Comparison of ENCODE assay signal across 8 cellular contexts in the genomic region with DNA sequence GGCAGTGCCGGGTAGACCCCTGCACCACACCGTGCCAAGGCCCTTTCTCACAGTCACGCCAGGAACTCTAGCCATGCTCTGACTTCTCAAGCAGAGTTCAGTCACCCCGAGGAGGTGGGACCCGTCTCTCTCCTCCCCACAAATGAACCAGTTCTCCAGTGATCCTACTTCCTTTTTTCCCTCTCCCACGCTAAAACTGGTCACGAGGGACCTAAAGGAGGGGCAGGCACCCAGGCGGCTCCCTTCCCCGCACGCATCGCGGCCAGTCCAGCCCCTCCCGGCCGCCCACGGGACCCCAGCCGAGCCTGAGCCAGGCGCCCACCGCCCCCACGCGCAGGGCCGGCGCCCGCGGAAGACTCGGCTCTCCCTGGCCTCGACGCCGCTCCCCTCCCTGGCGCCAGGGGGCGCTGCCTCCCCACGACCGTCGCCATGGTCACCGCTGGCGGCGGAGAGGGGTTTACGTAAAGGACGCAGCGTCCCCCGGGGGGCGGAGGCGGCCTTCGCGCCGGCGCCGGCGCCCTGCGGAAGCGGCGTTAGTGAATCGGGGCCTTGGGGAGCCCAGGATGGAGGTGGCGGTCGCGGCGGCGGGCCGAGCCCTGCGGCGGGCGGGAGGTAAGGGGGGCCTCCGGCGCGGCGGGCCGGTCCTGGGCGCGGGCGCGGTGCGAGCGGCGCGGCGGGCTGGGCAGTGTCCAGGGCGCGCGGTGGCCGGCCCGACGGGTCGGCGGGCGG. TPM values are rescaled to one million over a fixed set of nuclear protein-coding genes. Genes with fewer than 3 reads are reported as not detected.
DNase-seq lines count a peak whose midpoint lies in the region; TF ChIP-seq lines count a peak whose summit lies in the region.

A gene with protein sequence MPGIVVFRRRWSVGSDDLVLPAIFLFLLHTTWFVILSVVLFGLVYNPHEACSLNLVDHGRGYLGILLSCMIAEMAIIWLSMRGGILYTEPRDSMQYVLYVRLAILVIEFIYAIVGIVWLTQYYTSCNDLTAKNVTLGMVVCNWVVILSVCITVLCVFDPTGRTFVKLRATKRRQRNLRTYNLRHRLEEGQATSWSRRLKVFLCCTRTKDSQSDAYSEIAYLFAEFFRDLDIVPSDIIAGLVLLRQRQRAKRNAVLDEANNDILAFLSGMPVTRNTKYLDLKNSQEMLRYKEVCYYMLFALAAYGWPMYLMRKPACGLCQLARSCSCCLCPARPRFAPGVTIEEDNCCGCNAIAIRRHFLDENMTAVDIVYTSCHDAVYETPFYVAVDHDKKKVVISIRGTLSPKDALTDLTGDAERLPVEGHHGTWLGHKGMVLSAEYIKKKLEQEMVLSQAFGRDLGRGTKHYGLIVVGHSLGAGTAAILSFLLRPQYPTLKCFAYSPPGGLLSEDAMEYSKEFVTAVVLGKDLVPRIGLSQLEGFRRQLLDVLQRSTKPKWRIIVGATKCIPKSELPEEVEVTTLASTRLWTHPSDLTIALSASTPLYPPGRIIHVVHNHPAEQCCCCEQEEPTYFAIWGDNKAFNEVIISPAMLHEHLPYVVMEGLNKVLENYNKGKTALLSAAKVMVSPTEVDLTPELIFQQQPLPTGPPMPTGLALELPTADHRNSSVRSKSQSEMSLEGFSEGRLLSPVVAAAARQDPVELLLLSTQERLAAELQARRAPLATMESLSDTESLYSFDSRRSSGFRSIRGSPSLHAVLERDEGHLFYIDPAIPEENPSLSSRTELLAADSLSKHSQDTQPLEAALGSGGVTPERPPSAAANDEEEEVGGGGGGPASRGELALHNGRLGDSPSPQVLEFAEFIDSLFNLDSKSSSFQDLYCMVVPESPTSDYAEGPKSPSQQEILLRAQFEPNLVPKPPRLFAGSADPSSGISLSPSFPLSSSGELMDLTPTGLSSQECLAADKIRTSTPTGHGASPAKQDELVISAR (plus strand): TSS at position 499 of the 729 bp plus-strand sequence. CDS start 39,765 bp downstream, outside the sequence.

- DNase-seq in COR-L47 (lab: John Stamatoyannopoulos, UW): peak; percentile 69
- peak; percentile 78 for DNase-seq in NCI-H748 (lab: John Stamatoyannopoulos, UW; ENCODE audit: unreplicated experiment)
- DNase-seq in activated CD8-positive, alpha-beta memory T cell treated with anti-CD3 and anti-CD28 coated beads, Interleukin-2, amount 50 U/mL, for 4 hours: peak; percentile 79
- DNase-seq in epithelial cell of esophagus (ENCODE audit: low read depth): peak; percentile 33
- DNase-seq in mucosa of gallbladder (ENCODE audit: low spot score): peak; percentile 53
- peak; percentile 66 to 68 for DNase-seq in stimulated activated CD8-positive, alpha-beta memory T cell treated with anti-CD3 and anti-CD28 coated beads, Interleukin-4, amount 100 ng/mL, for 1 hour (ENCODE audit: low read depth in 2 of 2, low spot score in 1 of 2)
- no peak for DNase-seq in NK-92 (lab: John Stamatoyannopoulos, UW; ENCODE audit: unreplicated experiment)

- peaks cover 3% of the 10 kb centered on the region; the same call in 1 of the 2 replicates for H3K4me1 ChIP-seq in HEK293 (ENCODE audit: control insufficient read depth, insufficient read depth, low read length)

- no peaks in the 10 kb centered on the region for H3K36me3 ChIP-seq in HEK293 (ENCODE audit: control insufficient read depth in 2 of 2, insufficient read depth in 1 of 2, low read length in 2 of 2)

- H3K9me3 ChIP-seq in HEK293 (ENCODE audit: control insufficient read depth, insufficient read depth, low read depth, low read length): no peaks in the 10 kb centered on the region

- peak within 1 kb of the TSS; percentile 49 for H3K4me3 ChIP-seq in HEK293 (ENCODE audit: low read depth, low read length)
- no peak within 1 kb of the TSS for H3K4me3 ChIP-seq in epithelial cell of esophagus (ENCODE audit: low read length)

- CTCF ChIA-PET in HEK293 (lab: Yijun Ruan, JAX): interaction anchor here (0.6 to 2.4 kb wide), 5 partner anchors 11 to 423 kb away, joined by 3 to 19 read pairs (median 5); no protein-coding TSS in a partner anchor

- TF ChIP-seq CTCF in HEK293 (tag by site-specific recombination; IDR thresholded peaks at IDR 0.05) (peak; percentile 63; the same call in 1 of the 2 replicates), epithelial cell of esophagus (IDR thresholded peaks at IDR 0.05; ENCODE audit: insufficient read depth, low read depth, low read length, missing control alignments) (peak; percentile 60)

- POLR2A ChIA-PET in HEK293 (lab: Yijun Ruan, JAX): no interaction called here

- H3K27ac ChIP-seq in HEK293 (ENCODE audit: extremely low read depth, low read depth, low read length): no peak within 1 kb of the TSS; the same call in 1 of the 2 replicates

TF ChIP-seq in HEK293, 187 proteins besides CTCF, POLR2A, EP300 and RAD21 (continues in another document):
- TF ChIP-seq ZNF112 (tag by site-specific recombination; IDR thresholded peaks at IDR 0.05) (no peak), ZNF423 (tag by site-specific recombination; IDR thresholded peaks at IDR 0.05) (no peak), ZSCAN30 (tag by site-specific recombination; IDR thresholded peaks at IDR 0.05) (peak; percentile 38; the same call in 1 of the 2 replicates), ZNF223 (tag by site-specific recombination; IDR thresholded peaks at IDR 0.05) (no peak), KLF7 (tag by site-specific recombination; IDR thresholded peaks at IDR 0.05; ENCODE audit: borderline replicate concordance) (no peak), ZNF529 (tag by site-specific recombination; IDR thresholded peaks at IDR 0.05; ENCODE audit: insufficient replicate concordance) (no peak), ZNF366 (tag by site-specific recombination; conservative IDR thresholded peaks at IDR 0.05) (no peak), ZNF510 (tag by site-specific recombination; IDR thresholded peaks at IDR 0.05; ENCODE audit: insufficient replicate concordance) (no peak), ZNF473 (tag by site-specific recombination; IDR thresholded peaks at IDR 0.05) (no peak), ZNF174 (tag by site-specific recombination; IDR thresholded peaks at IDR 0.05) (no peak), ZNF24 (tag by site-specific recombination; IDR thresholded peaks at IDR 0.05) (no peak), GLIS2 (tag by site-specific recombination; IDR thresholded peaks at IDR 0.05) (peak; percentile 28; the same call in 1 of the 2 replicates), ZFHX2 (tag by site-specific recombination; conservative IDR thresholded peaks at IDR 0.05) (peak; percentile 95), ZNF585B (tag by site-specific recombination; IDR thresholded peaks at IDR 0.05) (no peak), ZBTB20 (tag by site-specific recombination; IDR thresholded peaks at IDR 0.05) (no peak), REPIN1 (tag by site-specific recombination; IDR thresholded peaks at IDR 0.05; ENCODE audit: low read depth) (no peak), ZSCAN23 (tag by site-specific recombination; IDR thresholded peaks at IDR 0.05) (no peak), TCF7L2 (IDR thresholded peaks at IDR 0.05; ENCODE audit: borderline replicate concordance, low read depth, low read length) (no peak), ZNF785 (tag by site-specific recombination; IDR thresholded peaks at IDR 0.05) (0 out of 2 replicates have a peak, but pooled peaks have one; percentile 54), GFI1B (tag by site-specific recombination; IDR thresholded peaks at IDR 0.05) (no peak)
- TF ChIP-seq, protein P1, sequence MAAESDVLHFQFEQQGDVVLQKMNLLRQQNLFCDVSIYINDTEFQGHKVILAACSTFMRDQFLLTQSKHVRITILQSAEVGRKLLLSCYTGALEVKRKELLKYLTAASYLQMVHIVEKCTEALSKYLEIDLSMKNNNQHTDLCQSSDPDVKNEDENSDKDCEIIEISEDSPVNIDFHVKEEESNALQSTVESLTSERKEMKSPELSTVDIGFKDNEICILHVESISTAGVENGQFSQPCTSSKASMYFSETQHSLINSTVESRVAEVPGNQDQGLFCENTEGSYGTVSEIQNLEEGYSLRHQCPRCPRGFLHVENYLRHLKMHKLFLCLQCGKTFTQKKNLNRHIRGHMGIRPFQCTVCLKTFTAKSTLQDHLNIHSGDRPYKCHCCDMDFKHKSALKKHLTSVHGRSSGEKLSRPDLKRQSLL (tag by site-specific recombination; IDR thresholded peaks at IDR 0.05): no peak
- TF ChIP-seq, protein P2, sequence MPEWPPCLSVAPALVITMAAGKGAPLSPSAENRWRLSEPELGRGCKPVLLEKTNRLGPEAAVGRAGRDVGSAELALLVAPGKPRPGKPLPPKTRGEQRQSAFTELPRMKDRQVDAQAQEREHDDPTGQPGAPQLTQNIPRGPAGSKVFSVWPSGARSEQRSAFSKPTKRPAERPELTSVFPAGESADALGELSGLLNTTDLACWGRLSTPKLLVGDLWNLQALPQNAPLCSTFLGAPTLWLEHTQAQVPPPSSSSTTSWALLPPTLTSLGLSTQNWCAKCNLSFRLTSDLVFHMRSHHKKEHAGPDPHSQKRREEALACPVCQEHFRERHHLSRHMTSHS (tag by site-specific recombination; IDR thresholded peaks at IDR 0.05): no peak
- TF ChIP-seq, protein P3, sequence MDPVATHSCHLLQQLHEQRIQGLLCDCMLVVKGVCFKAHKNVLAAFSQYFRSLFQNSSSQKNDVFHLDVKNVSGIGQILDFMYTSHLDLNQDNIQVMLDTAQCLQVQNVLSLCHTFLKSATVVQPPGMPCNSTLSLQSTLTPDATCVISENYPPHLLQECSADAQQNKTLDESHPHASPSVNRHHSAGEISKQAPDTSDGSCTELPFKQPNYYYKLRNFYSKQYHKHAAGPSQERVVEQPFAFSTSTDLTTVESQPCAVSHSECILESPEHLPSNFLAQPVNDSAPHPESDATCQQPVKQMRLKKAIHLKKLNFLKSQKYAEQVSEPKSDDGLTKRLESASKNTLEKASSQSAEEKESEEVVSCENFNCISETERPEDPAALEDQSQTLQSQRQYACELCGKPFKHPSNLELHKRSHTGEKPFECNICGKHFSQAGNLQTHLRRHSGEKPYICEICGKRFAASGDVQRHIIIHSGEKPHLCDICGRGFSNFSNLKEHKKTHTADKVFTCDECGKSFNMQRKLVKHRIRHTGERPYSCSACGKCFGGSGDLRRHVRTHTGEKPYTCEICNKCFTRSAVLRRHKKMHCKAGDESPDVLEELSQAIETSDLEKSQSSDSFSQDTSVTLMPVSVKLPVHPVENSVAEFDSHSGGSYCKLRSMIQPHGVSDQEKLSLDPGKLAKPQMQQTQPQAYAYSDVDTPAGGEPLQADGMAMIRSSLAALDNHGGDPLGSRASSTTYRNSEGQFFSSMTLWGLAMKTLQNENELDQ (tag by site-specific recombination; IDR thresholded peaks at IDR 0.05; ENCODE audit: low read depth): no peak

RNA-seq across cellular contexts. Expression of the gene that starts here (rescaled TPM):
- 10.6 TPM for total RNA-seq in mucosa of gallbladder
